Comparison of ENCODE assay signal across 27 cellular contexts in the genomic region with DNA sequence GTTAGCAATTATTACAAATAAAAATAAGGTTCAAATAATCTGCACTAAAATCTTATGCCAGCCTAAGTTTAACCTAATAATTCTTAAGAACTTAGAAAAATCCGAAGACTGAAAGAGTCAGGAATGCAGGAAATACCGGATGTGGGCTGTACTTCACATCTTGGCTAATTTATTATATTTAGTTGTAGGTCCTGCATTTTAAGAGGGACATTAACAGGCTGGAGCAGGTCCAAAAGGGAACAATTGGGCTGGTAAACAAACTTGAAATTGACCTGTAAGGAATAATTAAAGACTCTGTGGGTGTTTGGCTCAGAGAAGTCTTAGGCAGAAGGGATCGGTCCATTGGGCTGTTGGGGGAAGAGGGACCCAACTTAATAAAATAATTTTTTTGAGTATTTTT. TPM values are rescaled to one million over a fixed set of nuclear protein-coding genes. Genes with fewer than 3 reads are reported as not detected.
DNase-seq lines count a peak whose midpoint lies in the region; ATAC-seq, FAIRE-seq and TF ChIP-seq lines count a peak whose summit lies in the region.
"Had no signal": no experiment of that assay in that cellular context is flagged by ENCODE, and none has a peak within 500 bp of the region (broad histone marks: within the 10 kb centered on the region; RNA-seq: fewer than 3 reads in every experiment).

No MANE protein-coding gene starts in this region.

- peak; percentile 11 for DNase-seq in NCI-H1105 treated with DMSO at 0.1 percent for 48 hours (lab: John Stamatoyannopoulos, UW)
- no peak for DNase-seq in NCI-H1105 (lab: John Stamatoyannopoulos, UW)
- DNase-seq in NCI-H2029 (lab: John Stamatoyannopoulos, UW): peak; percentile 20
- DNase-seq in astrocyte (ENCODE audit: low read depth): peak; percentile 47
- DNase-seq in osteocyte (ENCODE audit: extremely low spot score, unreplicated experiment): no peak
- no peak for DNase-seq in foreskin melanocyte
- DNase-seq in activated CD8-positive, alpha-beta memory T cell treated with anti-CD3 and anti-CD28 coated beads, Interleukin-2, amount 10 ng/mL, durations not matched to agents 7 days and 5 days: no peak
- no peak for DNase-seq in NCI-H524 treated with DMSO at 0.1 percent for 48 hours (lab: John Stamatoyannopoulos, UW)
- DNase-seq: activated CD4-positive, alpha-beta T cell treated with anti-CD3 and anti-CD28 coated beads, Interleukin-2, amount 50 U/mL, for 48 hours; activated gamma-delta T cell; caudate nucleus; erythroblast; naive B cell; NCI-H1048; pancreas had no signal

- peaks cover 9% of the 10 kb centered on the region for H3K4me1 Mint-ChIP-seq in astrocyte (ENCODE audit: low read depth, unreplicated experiment)
- H3K4me1 Mint-ChIP-seq in osteocyte (ENCODE audit: unreplicated experiment): peaks cover 50% of the 10 kb centered on the region
- H3K4me1 Mint-ChIP-seq in activated CD8-positive, alpha-beta memory T cell treated with anti-CD3 and anti-CD28 coated beads, Interleukin-2, amount 10 ng/mL, durations not matched to agents 7 days and 5 days: no peaks in the 10 kb centered on the region
- H3K4me1 Mint-ChIP-seq: memory B cell, naive B cell had no signal

- H3K4me1 ChIP-seq in astrocyte (ENCODE audit: insufficient read depth, low read length): peaks cover 16% of the 10 kb centered on the region
- H3K4me1 ChIP-seq: pancreas had no signal

- CTCF ChIA-PET in activated CD8-positive, alpha-beta memory T cell treated with anti-CD3 and anti-CD28 coated beads, Interleukin-2, amount 10 ng/mL, durations not matched to agents 7 days and 5 days (lab: Charles Lee): no interaction called here

- no peaks in the 10 kb centered on the region for H3K9me3 ChIP-seq in astrocyte (ENCODE audit: insufficient read depth, low read depth, low read length)
- H3K9me3 ChIP-seq: gastroesophageal sphincter, pancreas had no signal

- H3K4me2 ChIP-seq in astrocyte (ENCODE audit: low read length): peak overlapping the region; percentile 76
- H3K4me2 ChIP-seq: KMS-11 had no signal

- H3K36me3 Mint-ChIP-seq in astrocyte (ENCODE audit: low read depth, unreplicated experiment) (no peaks in the 10 kb centered on the region), osteocyte (ENCODE audit: unreplicated experiment) (no peaks in the 10 kb centered on the region)
- no peaks in the 10 kb centered on the region for H3K36me3 Mint-ChIP-seq in activated CD8-positive, alpha-beta memory T cell treated with anti-CD3 and anti-CD28 coated beads, Interleukin-2, amount 10 ng/mL, durations not matched to agents 7 days and 5 days
- H3K36me3 Mint-ChIP-seq: memory B cell, naive B cell, WTC11 had no signal

- no peak overlapping the region for H3K27ac ChIP-seq in astrocyte (ENCODE audit: low read depth, low read length)
- H3K27ac ChIP-seq: gastroesophageal sphincter, KMS-11, pancreas, SK-N-MC had no signal

- ATAC-seq in activated CD8-positive, alpha-beta memory T cell treated with anti-CD3 and anti-CD28 coated beads, Interleukin-2, amount 10 ng/mL, durations not matched to agents 7 days and 5 days: no peak
- ATAC-seq: gastroesophageal sphincter, Panc1, pancreas, sciatic nerve, WTC11 had no signal

- no peak for TF ChIP-seq CTCF in astrocyte (IDR thresholded peaks at IDR 0.05; ENCODE audit: insufficient read depth, low read depth, low read length)
- no peak for TF ChIP-seq CTCF in osteocyte (IDR thresholded peaks at IDR 0.05)

- H3K27me3 ChIP-seq in astrocyte (ENCODE audit: insufficient read depth, low read length): no peaks in the 10 kb centered on the region
- H3K27me3 ChIP-seq: gastroesophageal sphincter, pancreas had no signal

- H3K4me3 Mint-ChIP-seq in astrocyte (ENCODE audit: unreplicated experiment) (no peak overlapping the region), osteocyte (ENCODE audit: unreplicated experiment) (no peak overlapping the region)
- H3K4me3 Mint-ChIP-seq in activated CD8-positive, alpha-beta memory T cell treated with anti-CD3 and anti-CD28 coated beads, Interleukin-2, amount 10 ng/mL, durations not matched to agents 7 days and 5 days: no peak overlapping the region
- H3K4me3 Mint-ChIP-seq: memory B cell, naive B cell, WTC11 had no signal

- H3K27ac Mint-ChIP-seq in astrocyte (ENCODE audit: unreplicated experiment): no peak overlapping the region
- H3K27ac Mint-ChIP-seq in osteocyte (ENCODE audit: unreplicated experiment): peak overlapping the region; percentile 68
- H3K27ac Mint-ChIP-seq in activated CD8-positive, alpha-beta memory T cell treated with anti-CD3 and anti-CD28 coated beads, Interleukin-2, amount 10 ng/mL, durations not matched to agents 7 days and 5 days: no peak overlapping the region
- H3K27ac Mint-ChIP-seq: memory B cell, WTC11 had no signal

- H3K4me3 ChIP-seq in astrocyte (ENCODE audit: insufficient read depth, low read depth, low read length): no peak overlapping the region
- H3K4me3 ChIP-seq: gastroesophageal sphincter, pancreas, SK-N-MC had no signal

- H3K36me3 ChIP-seq in astrocyte (ENCODE audit: insufficient read depth, low read length): no peaks in the 10 kb centered on the region
- H3K36me3 ChIP-seq: gastroesophageal sphincter, pancreas had no signal

- no peak for FAIRE-seq in astrocyte (lab: Jason Lieb, UNC)
- FAIRE-seq: A204.1, D721Med, H54, pancreas had no signal

- H3K9ac ChIP-seq in astrocyte (ENCODE audit: low read length): no peak overlapping the region
- H3K9ac ChIP-seq: KMS-11 had no signal

- H3K79me2 ChIP-seq in astrocyte (ENCODE audit: insufficient read depth, low read length): no peaks in the 10 kb centered on the region

- no peaks in the 10 kb centered on the region for H4K20me1 ChIP-seq in astrocyte (ENCODE audit: insufficient read depth, low read length)

- H3K9me3 Mint-ChIP-seq in astrocyte (ENCODE audit: unreplicated experiment) (no peaks in the 10 kb centered on the region), osteocyte (ENCODE audit: unreplicated experiment) (no peaks in the 10 kb centered on the region)
- H3K9me3 Mint-ChIP-seq in activated CD8-positive, alpha-beta memory T cell treated with anti-CD3 and anti-CD28 coated beads, Interleukin-2, amount 10 ng/mL, durations not matched to agents 7 days and 5 days (ENCODE audit: low read depth): no peaks in the 10 kb centered on the region
- H3K9me3 Mint-ChIP-seq: memory B cell, naive B cell, WTC11 had no signal

- H3K27me3 Mint-ChIP-seq in astrocyte (ENCODE audit: low read depth, unreplicated experiment) (peaks cover 34% of the 10 kb centered on the region), osteocyte (ENCODE audit: unreplicated experiment) (peaks cover 35% of the 10 kb centered on the region)
- peaks cover 14% of the 10 kb centered on the region for H3K27me3 Mint-ChIP-seq in activated CD8-positive, alpha-beta memory T cell treated with anti-CD3 and anti-CD28 coated beads, Interleukin-2, amount 10 ng/mL, durations not matched to agents 7 days and 5 days
- H3K27me3 Mint-ChIP-seq: memory B cell had no signal

- no peak overlapping the region for H2AFZ ChIP-seq in astrocyte (ENCODE audit: low read depth, low read length)

RNA-seq across cellular contexts. Expression of a gene that starts 18.4 kb away (rescaled TPM):
- total RNA-seq in astrocyte (not detected in 2 replicates), osteocyte (not detected in 2 replicates)
- total RNA-seq in activated CD8-positive, alpha-beta memory T cell treated with anti-CD3 and anti-CD28 coated beads, Interleukin-2, amount 10 ng/mL, durations not matched to agents 7 days and 5 days: not detected
- total RNA-seq: gastroesophageal sphincter, kidney epithelial cell, sciatic nerve, temporal lobe, WTC11 had no signal

Comparison
In these comparisons a context has a peak if more than half of its experiments do, and no peak if none do; other contexts are left out.
1. DNase-seq: peak in NCI-H1105 treated with DMSO at 0.1 percent for 48 hours (single experiment), NCI-H2029 (single experiment) and astrocyte (single experiment); none in NCI-H1105 (single experiment), osteocyte (single experiment), foreskin melanocyte (single experiment), activated CD8-positive, alpha-beta memory T cell treated with anti-CD3 and anti-CD28 coated beads, Interleukin-2, amount 10 ng/mL, durations not matched to agents 7 days and 5 days (single experiment) and NCI-H524 treated with DMSO at 0.1 percent for 48 hours (single experiment).